1 cellular context compared by ENCODE assay signal in the genomic region with DNA sequence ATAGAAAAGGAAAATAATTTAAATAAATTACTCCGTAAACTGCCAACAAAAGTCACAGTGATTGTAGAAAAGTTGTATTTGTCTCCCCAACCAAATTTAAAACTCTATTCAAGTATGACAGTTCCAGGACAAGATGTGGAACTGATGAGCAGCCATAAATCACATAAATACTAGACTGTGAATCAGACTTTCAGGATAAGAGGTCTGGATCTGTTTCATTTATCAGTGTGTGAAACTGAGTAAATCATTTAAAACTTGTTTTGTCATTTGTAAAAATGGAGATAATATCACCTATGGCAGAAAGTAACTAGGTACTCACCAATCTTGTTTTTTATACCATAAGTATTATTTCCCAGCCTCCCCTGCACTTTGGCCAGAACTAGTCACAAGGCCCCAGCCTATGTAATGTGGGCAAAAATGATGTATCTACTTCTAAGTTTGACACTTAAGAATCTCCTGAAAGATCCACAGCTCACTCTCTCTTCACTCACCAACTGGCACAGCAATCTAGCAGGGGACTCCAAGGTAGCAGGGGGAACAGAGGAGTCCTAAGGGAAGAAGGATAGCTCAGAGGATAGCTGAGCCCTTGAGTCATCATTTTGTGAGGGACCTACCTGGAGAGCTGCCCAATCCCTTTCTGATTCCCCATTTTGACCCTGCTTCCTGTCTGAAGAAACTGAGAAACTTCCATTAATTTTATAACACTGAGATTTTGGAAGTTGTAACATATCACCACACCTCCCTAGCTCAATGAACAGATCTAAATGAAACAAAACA.
TF ChIP-seq lines count a peak whose summit lies in the region.

No MANE protein-coding gene starts in this region.

TF ChIP-seq in GM23338, 12 proteins besides CTCF, POLR2A, EP300 and RAD21 (continued from another document):
- TF ChIP-seq, protein P1, sequence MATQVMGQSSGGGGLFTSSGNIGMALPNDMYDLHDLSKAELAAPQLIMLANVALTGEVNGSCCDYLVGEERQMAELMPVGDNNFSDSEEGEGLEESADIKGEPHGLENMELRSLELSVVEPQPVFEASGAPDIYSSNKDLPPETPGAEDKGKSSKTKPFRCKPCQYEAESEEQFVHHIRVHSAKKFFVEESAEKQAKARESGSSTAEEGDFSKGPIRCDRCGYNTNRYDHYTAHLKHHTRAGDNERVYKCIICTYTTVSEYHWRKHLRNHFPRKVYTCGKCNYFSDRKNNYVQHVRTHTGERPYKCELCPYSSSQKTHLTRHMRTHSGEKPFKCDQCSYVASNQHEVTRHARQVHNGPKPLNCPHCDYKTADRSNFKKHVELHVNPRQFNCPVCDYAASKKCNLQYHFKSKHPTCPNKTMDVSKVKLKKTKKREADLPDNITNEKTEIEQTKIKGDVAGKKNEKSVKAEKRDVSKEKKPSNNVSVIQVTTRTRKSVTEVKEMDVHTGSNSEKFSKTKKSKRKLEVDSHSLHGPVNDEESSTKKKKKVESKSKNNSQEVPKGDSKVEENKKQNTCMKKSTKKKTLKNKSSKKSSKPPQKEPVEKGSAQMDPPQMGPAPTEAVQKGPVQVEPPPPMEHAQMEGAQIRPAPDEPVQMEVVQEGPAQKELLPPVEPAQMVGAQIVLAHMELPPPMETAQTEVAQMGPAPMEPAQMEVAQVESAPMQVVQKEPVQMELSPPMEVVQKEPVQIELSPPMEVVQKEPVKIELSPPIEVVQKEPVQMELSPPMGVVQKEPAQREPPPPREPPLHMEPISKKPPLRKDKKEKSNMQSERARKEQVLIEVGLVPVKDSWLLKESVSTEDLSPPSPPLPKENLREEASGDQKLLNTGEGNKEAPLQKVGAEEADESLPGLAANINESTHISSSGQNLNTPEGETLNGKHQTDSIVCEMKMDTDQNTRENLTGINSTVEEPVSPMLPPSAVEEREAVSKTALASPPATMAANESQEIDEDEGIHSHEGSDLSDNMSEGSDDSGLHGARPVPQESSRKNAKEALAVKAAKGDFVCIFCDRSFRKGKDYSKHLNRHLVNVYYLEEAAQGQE (IDR thresholded peaks at IDR 0.05; ENCODE audit: unreplicated experiment), result no peak
- no peak for TF ChIP-seq EZH2 (IDR thresholded peaks at IDR 0.05; ENCODE audit: low read depth, unreplicated experiment)
- TF ChIP-seq ZNF114 (CRISPR knock-in tag; IDR thresholded peaks at IDR 0.05), result no peak
- TF ChIP-seq ZNF331 (CRISPR knock-in tag; IDR thresholded peaks at IDR 0.05; ENCODE audit: low read depth), result no peak
- TF ChIP-seq JUNB (IDR thresholded peaks at IDR 0.05; ENCODE audit: unreplicated experiment), result no peak
- TF ChIP-seq NANOG (IDR thresholded peaks at IDR 0.05; ENCODE audit: borderline replicate concordance), result no peak
- TF ChIP-seq EZH2phosphoT487 (IDR thresholded peaks at IDR 0.05; ENCODE audit: unreplicated experiment), result no peak
- TF ChIP-seq, protein P2, sequence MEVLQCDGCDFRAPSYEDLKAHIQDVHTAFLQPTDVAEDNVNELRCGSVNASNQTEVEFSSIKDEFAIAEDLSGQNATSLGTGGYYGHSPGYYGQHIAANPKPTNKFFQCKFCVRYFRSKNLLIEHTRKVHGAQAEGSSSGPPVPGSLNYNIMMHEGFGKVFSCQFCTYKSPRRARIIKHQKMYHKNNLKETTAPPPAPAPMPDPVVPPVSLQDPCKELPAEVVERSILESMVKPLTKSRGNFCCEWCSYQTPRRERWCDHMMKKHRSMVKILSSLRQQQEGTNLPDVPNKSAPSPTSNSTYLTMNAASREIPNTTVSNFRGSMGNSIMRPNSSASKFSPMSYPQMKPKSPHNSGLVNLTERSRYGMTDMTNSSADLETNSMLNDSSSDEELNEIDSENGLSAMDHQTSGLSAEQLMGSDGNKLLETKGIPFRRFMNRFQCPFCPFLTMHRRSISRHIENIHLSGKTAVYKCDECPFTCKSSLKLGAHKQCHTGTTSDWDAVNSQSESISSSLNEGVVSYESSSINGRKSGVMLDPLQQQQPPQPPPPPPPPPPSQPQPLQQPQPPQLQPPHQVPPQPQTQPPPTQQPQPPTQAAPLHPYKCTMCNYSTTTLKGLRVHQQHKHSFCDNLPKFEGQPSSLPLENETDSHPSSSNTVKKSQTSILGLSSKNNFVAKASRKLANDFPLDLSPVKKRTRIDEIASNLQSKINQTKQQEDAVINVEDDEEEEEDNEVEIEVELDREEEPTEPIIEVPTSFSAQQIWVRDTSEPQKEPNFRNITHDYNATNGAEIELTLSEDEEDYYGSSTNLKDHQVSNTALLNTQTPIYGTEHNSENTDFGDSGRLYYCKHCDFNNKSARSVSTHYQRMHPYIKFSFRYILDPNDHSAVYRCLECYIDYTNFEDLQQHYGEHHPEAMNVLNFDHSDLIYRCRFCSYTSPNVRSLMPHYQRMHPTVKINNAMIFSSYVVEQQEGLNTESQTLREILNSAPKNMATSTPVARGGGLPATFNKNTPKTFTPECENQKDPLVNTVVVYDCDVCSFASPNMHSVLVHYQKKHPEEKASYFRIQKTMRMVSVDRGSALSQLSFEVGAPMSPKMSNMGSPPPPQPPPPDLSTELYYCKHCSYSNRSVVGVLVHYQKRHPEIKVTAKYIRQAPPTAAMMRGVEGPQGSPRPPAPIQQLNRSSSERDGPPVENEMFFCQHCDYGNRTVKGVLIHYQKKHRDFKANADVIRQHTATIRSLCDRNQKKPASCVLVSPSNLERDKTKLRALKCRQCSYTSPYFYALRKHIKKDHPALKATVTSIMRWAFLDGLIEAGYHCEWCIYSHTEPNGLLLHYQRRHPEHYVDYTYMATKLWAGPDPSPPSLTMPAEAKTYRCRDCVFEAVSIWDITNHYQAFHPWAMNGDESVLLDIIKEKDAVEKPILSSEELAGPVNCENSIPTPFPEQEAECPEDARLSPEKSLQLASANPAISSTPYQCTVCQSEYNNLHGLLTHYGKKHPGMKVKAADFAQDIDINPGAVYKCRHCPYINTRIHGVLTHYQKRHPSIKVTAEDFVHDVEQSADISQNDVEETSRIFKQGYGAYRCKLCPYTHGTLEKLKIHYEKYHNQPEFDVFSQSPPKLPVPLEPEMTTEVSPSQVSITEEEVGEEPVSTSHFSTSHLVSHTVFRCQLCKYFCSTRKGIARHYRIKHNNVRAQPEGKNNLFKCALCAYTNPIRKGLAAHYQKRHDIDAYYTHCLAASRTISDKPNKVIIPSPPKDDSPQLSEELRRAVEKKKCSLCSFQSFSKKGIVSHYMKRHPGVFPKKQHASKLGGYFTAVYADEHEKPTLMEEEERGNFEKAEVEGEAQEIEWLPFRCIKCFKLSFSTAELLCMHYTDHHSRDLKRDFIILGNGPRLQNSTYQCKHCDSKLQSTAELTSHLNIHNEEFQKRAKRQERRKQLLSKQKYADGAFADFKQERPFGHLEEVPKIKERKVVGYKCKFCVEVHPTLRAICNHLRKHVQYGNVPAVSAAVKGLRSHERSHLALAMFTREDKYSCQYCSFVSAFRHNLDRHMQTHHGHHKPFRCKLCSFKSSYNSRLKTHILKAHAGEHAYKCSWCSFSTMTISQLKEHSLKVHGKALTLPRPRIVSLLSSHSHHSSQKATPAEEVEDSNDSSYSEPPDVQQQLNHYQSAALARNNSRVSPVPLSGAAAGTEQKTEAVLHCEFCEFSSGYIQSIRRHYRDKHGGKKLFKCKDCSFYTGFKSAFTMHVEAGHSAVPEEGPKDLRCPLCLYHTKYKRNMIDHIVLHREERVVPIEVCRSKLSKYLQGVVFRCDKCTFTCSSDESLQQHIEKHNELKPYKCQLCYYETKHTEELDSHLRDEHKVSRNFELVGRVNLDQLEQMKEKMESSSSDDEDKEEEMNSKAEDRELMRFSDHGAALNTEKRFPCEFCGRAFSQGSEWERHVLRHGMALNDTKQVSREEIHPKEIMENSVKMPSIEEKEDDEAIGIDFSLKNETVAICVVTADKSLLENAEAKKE (CRISPR knock-in tag; IDR thresholded peaks at IDR 0.05), result no peak
- no peak for TF ChIP-seq STAT1 (IDR thresholded peaks at IDR 0.05; ENCODE audit: unreplicated experiment)
- no peak for TF ChIP-seq POLR2AphosphoS5 (IDR thresholded peaks at IDR 0.05; ENCODE audit: low read depth)
TF ChIP-seq in GM23338: peak in this region for 0.
